ENCODE assay signal across 9 cellular contexts in genomic region chr11:1559103-1559951, GRCh38. TPM values are rescaled to one million over a fixed set of nuclear protein-coding genes. Genes with fewer than 3 reads are reported as not detected.
DNase-seq lines count a peak whose midpoint lies in the region; TF ChIP-seq lines count a peak whose summit lies in the region.
"Had no signal": no experiment of that assay in that cellular context is flagged by ENCODE, and none has a peak within 500 bp of the region (broad histone marks: within the 10 kb centered on the region; RNA-seq: fewer than 3 reads in every experiment).

No MANE protein-coding gene starts in this region.

- H3K4me3 ChIP-seq in esophagus (ENCODE audit: low read depth in 1 of 2, low read length in 2 of 2) (no peak overlapping the region), muscle layer of colon (ENCODE audit: low read depth in 1 of 2, low read length in 2 of 2) (peak overlapping the region in 1 of 2 donors; percentile 32), OCI-LY7 (ENCODE audit: low read depth, low read length, poor library complexity, severe bottlenecking) (no peak overlapping the region)

- peak overlapping the region; percentile 76 for H3K9ac ChIP-seq in muscle layer of colon (ENCODE audit: low read length)

- no peaks in the 10 kb centered on the region for H3K27me3 ChIP-seq in esophagus (ENCODE audit: control insufficient read depth in 1 of 2, insufficient read depth in 2 of 2, low read length in 2 of 2)
- no peaks in the 10 kb centered on the region for H3K27me3 ChIP-seq in muscle layer of colon (ENCODE audit: control insufficient read depth in 1 of 2, insufficient read depth in 2 of 2, low read length in 2 of 2)

- BruUV-seq in Calu3 (replicated peaks; lab: Mats Ljungman, UMichigan), result no TSS peak
- no TSS peak for BruUV-seq in OCI-LY7 (replicated peaks; lab: Mats Ljungman, UMichigan)

- intact Hi-C loops in Calu3 (cut with micrococcal nuclease; ENCODE audit: unreplicated experiment) (no loop called here), OCI-LY7 (cut with micrococcal nuclease; ENCODE audit: unreplicated experiment) (no loop called here)

- 34 to 39% methylated on average over 28 to 30 of the region's 30 CpGs for WGBS in esophagus, 2 donors

- H3K36me3 Mint-ChIP-seq in Calu3 (ENCODE audit: insufficient read depth, unreplicated experiment) (peaks cover 48% of the 10 kb centered on the region), immature natural killer cell (no peaks in the 10 kb centered on the region)

- no peaks in the 10 kb centered on the region for H3K36me3 ChIP-seq in esophagus (ENCODE audit: control insufficient read depth in 2 of 2, insufficient read depth in 2 of 2, low read length in 1 of 2)
- peaks cover 11% of the 10 kb centered on the region for H3K36me3 ChIP-seq in muscle layer of colon (ENCODE audit: insufficient read depth, low read length)
- no peaks in the 10 kb centered on the region for H3K36me3 ChIP-seq in OCI-LY7 (ENCODE audit: insufficient read depth, low read length)

- no peak for TF ChIP-seq CTCF in Calu3 (IDR thresholded peaks at IDR 0.05; ENCODE audit: unreplicated experiment)
- TF ChIP-seq CTCF in OCI-LY7 (conservative IDR thresholded peaks at IDR 0.05; ENCODE audit: low read length), result no peak

- H3K27ac ChIP-seq in esophagus (ENCODE audit: low read depth in 2 of 2, low read length in 1 of 2) (peak overlapping the region; percentile 82), muscle layer of colon (ENCODE audit: low read depth, low read length) (peak overlapping the region; percentile 97), OCI-LY7 (ENCODE audit: low read depth, low read length, poor library complexity, severe bottlenecking) (no peak overlapping the region)

- H3K27me3 Mint-ChIP-seq in Calu3 (ENCODE audit: unreplicated experiment) (no peaks in the 10 kb centered on the region), immature natural killer cell (ENCODE audit: low read depth in 3 of 3) (peaks cover 3 to 12% (median 6%) of the 10 kb centered on the region in 3 donors)

- H3K4me3 Mint-ChIP-seq in Calu3 (ENCODE audit: low read depth, unreplicated experiment) (peak overlapping the region; percentile 60), immature natural killer cell (no peak overlapping the region)
- H3K4me3 Mint-ChIP-seq: activated naive CD4-positive, alpha-beta T cell treated with anti-CD3 and anti-CD28 coated beads, Interleukin-2, amount 50 U/mL, for 24 hours had no signal

- POLR2A ChIA-PET in OCI-LY7 (lab: Charles Lee), result no interaction called here

- no peaks in the 10 kb centered on the region for H4K20me1 ChIP-seq in OCI-LY7 (ENCODE audit: insufficient read depth, low read length)

- H3K4me1 ChIP-seq in esophagus (ENCODE audit: control insufficient read depth in 2 of 2, insufficient read depth in 2 of 2, low read length in 1 of 2) (peaks cover 13 to 17% of the 10 kb centered on the region in 2 donors), muscle layer of colon (ENCODE audit: insufficient read depth, low read length) (peaks cover 27% of the 10 kb centered on the region), OCI-LY7 (ENCODE audit: insufficient read depth, low read length, poor library complexity, severe bottlenecking) (no peaks in the 10 kb centered on the region)

- H2AFZ ChIP-seq in OCI-LY7 (ENCODE audit: low read length), result no peak overlapping the region

- H3K9me3 Mint-ChIP-seq in Calu3 (ENCODE audit: low read depth, unreplicated experiment), result no peaks in the 10 kb centered on the region
- H3K9me3 Mint-ChIP-seq in immature natural killer cell, result no peaks in the 10 kb centered on the region
- H3K9me3 Mint-ChIP-seq: activated naive CD4-positive, alpha-beta T cell treated with anti-CD3 and anti-CD28 coated beads, Interleukin-2, amount 50 U/mL, for 24 hours had no signal

- no peaks in the 10 kb centered on the region for H3K9me2 ChIP-seq in OCI-LY7 (ENCODE audit: insufficient read depth, low read length)

- H3K4me1 Mint-ChIP-seq in Calu3 (ENCODE audit: low read depth, unreplicated experiment) (peaks cover 23% of the 10 kb centered on the region), immature natural killer cell (no peaks in the 10 kb centered on the region)
- H3K4me1 Mint-ChIP-seq: activated naive CD4-positive, alpha-beta T cell treated with anti-CD3 and anti-CD28 coated beads, Interleukin-2, amount 50 U/mL, for 24 hours had no signal

- no peaks in the 10 kb centered on the region for H3K79me2 ChIP-seq in OCI-LY7 (ENCODE audit: insufficient read depth, low read depth, low read length)

- peak overlapping the region; percentile 75 for H3K27ac Mint-ChIP-seq in Calu3 (ENCODE audit: unreplicated experiment)
- no peak overlapping the region for H3K27ac Mint-ChIP-seq in immature natural killer cell
- H3K27ac Mint-ChIP-seq: activated naive CD4-positive, alpha-beta T cell treated with anti-CD3 and anti-CD28 coated beads, Interleukin-2, amount 50 U/mL, for 24 hours had no signal

- H3K9me3 ChIP-seq in esophagus (ENCODE audit: control insufficient read depth in 2 of 2, insufficient read depth in 1 of 2, low read depth in 1 of 2, low read length in 1 of 2) (no peaks in the 10 kb centered on the region), muscle layer of colon (ENCODE audit: low read length) (no peaks in the 10 kb centered on the region), OCI-LY7 (ENCODE audit: low read length) (no peaks in the 10 kb centered on the region)

- DNase-seq in Calu3 (peak; percentile 95), NCI-H526 treated with DMSO at 0.1 percent for 48 hours (lab: John Stamatoyannopoulos, UW) (peak; percentile 39), OCI-LY7 (ENCODE audit: low spot score) (no peak), immature natural killer cell (no peak), NCI-H2081 (lab: John Stamatoyannopoulos, UW) (no peak), T-helper 2 cell (no peak)

- CTCF ChIA-PET in Calu3 (lab: Charles Lee), result interaction anchor here (1.0 to 4.0 kb wide), 4 partner anchors 11 to 357 kb away, joined by 3 to 44 read pairs (median 5); no protein-coding TSS in a partner anchor
- CTCF ChIA-PET in OCI-LY7 (lab: Charles Lee; ENCODE audit: unreplicated experiment), result no interaction called here

- H3K4me2 ChIP-seq in OCI-LY7 (ENCODE audit: low read length), result no peak overlapping the region

RNA-seq across cellular contexts. Expression of gene DUSP8, which starts 12.7 kb away (rescaled TPM):
- total RNA-seq in Calu3 (2022) (12.1 and 14.0 TPM in 2 replicates), OCI-LY7 (2022) (not detected in 2 replicates)
- polyA plus RNA-seq in esophagus (under 1 TPM; 0.69 to 0.84 TPM), immature natural killer cell (under 1 TPM in 1 of 3 donors, not detected in 2; 0.07 TPM)
- not detected in 2 replicates for total RNA-seq in OCI-LY7 (2014; rRNA removed; shearing (Covaris generic))

RNA-seq across cellular contexts. Expression of gene KRTAP5-1, which starts 25.8 kb away (rescaled TPM):
- total RNA-seq in Calu3 (2022), result not detected in 2 replicates
- polyA plus RNA-seq in esophagus, result not detected
- not detected in 2 replicates for total RNA-seq in OCI-LY7 (2014; rRNA removed; shearing (Covaris generic))
- not detected in 2 replicates for total RNA-seq in OCI-LY7 (2022)
- polyA plus RNA-seq in immature natural killer cell, result not detected

RNA-seq across cellular contexts. Expression of gene KRTAP5-2, which starts 38.8 kb away (rescaled TPM):
- total RNA-seq in Calu3 (2022) (not detected in 2 replicates), OCI-LY7 (2022) (not detected in 2 replicates)
- polyA plus RNA-seq in esophagus (not detected), immature natural killer cell (not detected)
- total RNA-seq in OCI-LY7 (2014; rRNA removed; shearing (Covaris generic)), result not detected in 2 replicates

RNA-seq across cellular contexts. Expression of gene KRTAP5-3, which starts 48.9 kb away (rescaled TPM):
- total RNA-seq in Calu3 (2022) (not detected in 2 replicates), OCI-LY7 (2022) (not detected in 2 replicates)
- polyA plus RNA-seq in esophagus (not detected), immature natural killer cell (not detected)
- total RNA-seq in OCI-LY7 (2014; rRNA removed; shearing (Covaris generic)), result not detected in 2 replicates

Comparison
In these comparisons a context has a peak if more than half of its experiments do, and no peak if none do; other contexts are left out.
1. DNase-seq: peak in Calu3 (single experiment) and NCI-H526 treated with DMSO at 0.1 percent for 48 hours (single experiment); none in OCI-LY7 (single experiment), immature natural killer cell (0 of 3), NCI-H2081 (0 of 2) and T-helper 2 cell (0 of 5).
2. RNA of gene DUSP8, which starts 12.7 kb away (total RNA-seq): 12.1 to 14.0 TPM in Calu3; not detected in OCI-LY7; every median in the first group is over 10 times any median in the second.